ENCODE assay signal across 12 cellular contexts in the genomic region with DNA sequence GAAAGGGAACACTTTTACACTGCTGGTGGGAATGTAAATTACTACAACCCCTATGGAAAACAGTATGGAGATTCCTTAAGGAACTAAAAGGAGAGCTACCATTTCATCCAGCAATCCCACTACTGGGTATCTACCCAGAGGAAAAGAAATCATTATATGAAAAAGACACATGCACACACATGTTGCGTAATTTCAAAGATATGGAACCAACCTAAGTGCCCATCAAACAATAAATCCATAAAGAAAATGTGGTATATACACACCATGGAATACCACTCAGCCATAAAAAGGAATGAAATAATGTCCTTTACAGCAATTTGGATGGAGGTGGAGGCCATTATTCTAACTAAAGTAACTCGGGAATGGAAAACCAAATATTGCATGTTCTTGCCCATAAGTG. TPM values are rescaled to one million over a fixed set of nuclear protein-coding genes. Genes with fewer than 3 reads are reported as not detected.
"Had no signal": no experiment of that assay in that cellular context is flagged by ENCODE, and none has a peak within 500 bp of the region (broad histone marks: within the 10 kb centered on the region; RNA-seq: fewer than 3 reads in every experiment).

No MANE protein-coding gene starts in this region.

RNA-seq across cellular contexts. Expression of a gene that starts 1.2 kb away (rescaled TPM):
- total RNA-seq: OCI-LY7, PC-3, PC-9, Peyer's patch, Right ventricle myocardium inferior, Right ventricle myocardium superior, RPMI7951, SJCRH30, SJSA1, SK-MEL-5, T-cell had no signal
- polyA plus RNA-seq: SK-N-SH had no signal

RNA-seq across cellular contexts. Expression of a gene that starts 34.5 kb away (rescaled TPM):
- total RNA-seq: OCI-LY7, PC-3, PC-9, Right ventricle myocardium inferior, Right ventricle myocardium superior, RPMI7951, SJCRH30, SJSA1, SK-MEL-5, T-cell had no signal
- polyA plus RNA-seq: SK-N-SH had no signal

RNA-seq across cellular contexts. Expression of a gene that starts 50.8 kb away (rescaled TPM):
- total RNA-seq: OCI-LY7, PC-3, PC-9, Peyer's patch, Right ventricle myocardium inferior, Right ventricle myocardium superior, RPMI7951, SJCRH30, SJSA1, SK-MEL-5 had no signal
- polyA plus RNA-seq: SK-N-SH had no signal

RNA-seq across cellular contexts. Expression of a gene that starts 57.9 kb away (rescaled TPM):
- total RNA-seq: OCI-LY7, PC-3, PC-9, Right ventricle myocardium inferior, Right ventricle myocardium superior, RPMI7951, SJCRH30, SJSA1, SK-MEL-5, T-cell had no signal
- polyA plus RNA-seq: SK-N-SH had no signal
